ENCODE assay signal across 1 cellular context in genomic region chr17:79930786-79931516, GRCh38.
TF ChIP-seq lines count a peak whose summit lies in the region.

No MANE protein-coding gene starts in this region.

TF ChIP-seq in HepG2, 621 proteins besides CTCF, POLR2A, EP300 and RAD21 (continued from another document):
- TF ChIP-seq PATZ1 (CRISPR knock-in tag; IDR thresholded peaks at IDR 0.05), result peak; percentile 22; the same call in 1 of the 2 replicates
- 0 out of 2 replicates have a peak, but pooled peaks have one; percentile 43 for TF ChIP-seq TMF1 (CRISPR knock-in tag; IDR thresholded peaks at IDR 0.05; ENCODE audit: low read depth)
- TF ChIP-seq SP4 (CRISPR knock-in tag; IDR thresholded peaks at IDR 0.05), result 0 out of 2 replicates have a peak, but pooled peaks have one; percentile 13
- peak; percentile 5; the same call in 1 of the 2 replicates for TF ChIP-seq PHF8 (CRISPR knock-in tag; IDR thresholded peaks at IDR 0.05)
- TF ChIP-seq ZBTB34 (CRISPR knock-in tag; IDR thresholded peaks at IDR 0.05), result 0 out of 2 replicates have a peak, but pooled peaks have one; percentile 24
- TF ChIP-seq ZNF576 (CRISPR knock-in tag; IDR thresholded peaks at IDR 0.05), result no peak
- 0 out of 2 replicates have a peak, but pooled peaks have one; percentile 3 for TF ChIP-seq KLF9 (CRISPR knock-in tag; IDR thresholded peaks at IDR 0.05; ENCODE audit: low read depth)
- no peak for TF ChIP-seq MYNN (CRISPR knock-in tag; IDR thresholded peaks at IDR 0.05; ENCODE audit: low read depth)
- 0 out of 2 replicates have a peak, but pooled peaks have one; percentile 49 for TF ChIP-seq SMYD3 (CRISPR knock-in tag; IDR thresholded peaks at IDR 0.05)
- TF ChIP-seq ARID2 (CRISPR knock-in tag; IDR thresholded peaks at IDR 0.05; ENCODE audit: borderline replicate concordance), result 0 out of 2 replicates have a peak, but pooled peaks have one; percentile 23
- TF ChIP-seq YEATS4 (CRISPR knock-in tag; IDR thresholded peaks at IDR 0.05; ENCODE audit: borderline replicate concordance), result 0 out of 2 replicates have a peak, but pooled peaks have one; percentile 35
- TF ChIP-seq KDM2A (CRISPR knock-in tag; IDR thresholded peaks at IDR 0.05; ENCODE audit: borderline replicate concordance, low read depth), result peak; percentile 32; the same call in 1 of the 2 replicates
